Comparison of ENCODE assay signal across 8 cellular contexts in genomic region chr14:52553671-52554575, GRCh38. TPM values are rescaled to one million over a fixed set of nuclear protein-coding genes. Genes with fewer than 3 reads are reported as not detected.
DNase-seq lines count a peak whose midpoint lies in the region; ATAC-seq and TF ChIP-seq lines count a peak whose summit lies in the region.

No MANE protein-coding gene starts in this region.

- H3K36me3 ChIP-seq in duodenal mucosa (ENCODE audit: control insufficient read depth in 1 of 2, insufficient read depth in 2 of 2, low read length in 2 of 2), result no peaks in the 10 kb centered on the region
- no peaks in the 10 kb centered on the region for H3K36me3 ChIP-seq in liver (ENCODE audit: control insufficient read depth in 4 of 4, insufficient read depth in 3 of 4, low read depth in 1 of 4, low read length in 3 of 4)

- H3K27ac Mint-ChIP-seq in activated CD8-positive, alpha-beta T cell treated with anti-CD3 and anti-CD28 coated beads, Interleukin-2, amount 10 ng/mL, durations not matched to agents 7 days and 5 days, result peak overlapping the region; percentile 87

- no peak overlapping the region for H3K27ac ChIP-seq in duodenal mucosa (ENCODE audit: low read depth, low read length)
- no peak overlapping the region for H3K27ac ChIP-seq in liver (ENCODE audit: low read depth in 1 of 2, low read length in 2 of 2)

- CTCF ChIA-PET in activated CD8-positive, alpha-beta T cell treated with anti-CD3 and anti-CD28 coated beads, Interleukin-2, amount 10 ng/mL, durations not matched to agents 7 days and 5 days (lab: Charles Lee), result no interaction called here

- peak overlapping the region; percentile 54 to 77 for H3K9ac ChIP-seq in duodenal mucosa (ENCODE audit: low read depth in 1 of 2, low read length in 2 of 2)
- peak overlapping the region; percentile 15 to 30 for H3K9ac ChIP-seq in liver (ENCODE audit: low read depth in 1 of 2, low read length in 2 of 2)

- peaks cover 5% of the 10 kb centered on the region for H3K36me3 Mint-ChIP-seq in activated CD8-positive, alpha-beta T cell treated with anti-CD3 and anti-CD28 coated beads, Interleukin-2, amount 10 ng/mL, durations not matched to agents 7 days and 5 days (ENCODE audit: low read depth)

- peak overlapping the region; percentile 91 for H3K4me3 Mint-ChIP-seq in activated CD8-positive, alpha-beta T cell treated with anti-CD3 and anti-CD28 coated beads, Interleukin-2, amount 10 ng/mL, durations not matched to agents 7 days and 5 days

- TF ChIP-seq CTCF in AG09309 (IDR thresholded peaks at IDR 0.05; ENCODE audit: control insufficient read depth, insufficient read depth, low read depth, low read length, missing control alignments), result no peak
- TF ChIP-seq CTCF in HFF-Myc (IDR thresholded peaks at IDR 0.05; ENCODE audit: low read depth, low read length, missing control alignments), result no peak
- TF ChIP-seq CTCF in liver (IDR thresholded peaks at IDR 0.05; ENCODE audit: low read depth, low read length, missing input control), result no peak

- H3K4me1 ChIP-seq in duodenal mucosa (ENCODE audit: control insufficient read depth in 1 of 2, insufficient read depth in 2 of 2, low read length in 2 of 2) (peaks cover 21 to 23% of the 10 kb centered on the region in 2 donors), liver (ENCODE audit: control insufficient read depth in 4 of 4, insufficient read depth in 4 of 4, low read length in 3 of 4) (peaks cover 0 to 25% (median 14%) of the 10 kb centered on the region in 4 donors)

- WGBS in liver, result 7% methylated on average over 22 of the region's 22 CpGs

- peaks cover 26% of the 10 kb centered on the region for H3K4me1 Mint-ChIP-seq in activated CD8-positive, alpha-beta T cell treated with anti-CD3 and anti-CD28 coated beads, Interleukin-2, amount 10 ng/mL, durations not matched to agents 7 days and 5 days (ENCODE audit: low read depth)

- no peak for ATAC-seq in activated CD8-positive, alpha-beta T cell treated with anti-CD3 and anti-CD28 coated beads, Interleukin-2, amount 10 ng/mL, durations not matched to agents 7 days and 5 days
- no peak for ATAC-seq in HG02840 (IDR thresholded peaks at IDR 0.05; ENCODE audit: low FRiP score, unreplicated experiment)

- H3K9me3 ChIP-seq in duodenal mucosa (ENCODE audit: control insufficient read depth in 1 of 2, low read length in 2 of 2) (no peaks in the 10 kb centered on the region), liver (ENCODE audit: control insufficient read depth in 4 of 4, low read length in 3 of 4) (no peaks in the 10 kb centered on the region)

- no peak for TF ChIP-seq RAD21 in liver (IDR thresholded peaks at IDR 0.05)

- H3K9me3 Mint-ChIP-seq in activated CD8-positive, alpha-beta T cell treated with anti-CD3 and anti-CD28 coated beads, Interleukin-2, amount 10 ng/mL, durations not matched to agents 7 days and 5 days (ENCODE audit: insufficient read depth), result no peaks in the 10 kb centered on the region

- POLR2A ChIA-PET in activated CD8-positive, alpha-beta T cell treated with anti-CD3 and anti-CD28 coated beads, Interleukin-2, amount 10 ng/mL, durations not matched to agents 7 days and 5 days (lab: Charles Lee), result interaction anchor here (0.7 to 1.1 kb wide), 3 partner anchors 152 to 707 kb away, joined by 3 read pairs; no protein-coding TSS in a partner anchor

- peaks cover 26% of the 10 kb centered on the region for H3K27me3 Mint-ChIP-seq in activated CD8-positive, alpha-beta T cell treated with anti-CD3 and anti-CD28 coated beads, Interleukin-2, amount 10 ng/mL, durations not matched to agents 7 days and 5 days (ENCODE audit: low read depth)

- H3K27me3 ChIP-seq in duodenal mucosa (ENCODE audit: control insufficient read depth in 1 of 2, insufficient read depth in 2 of 2, low read length in 2 of 2), result no peaks in the 10 kb centered on the region
- H3K27me3 ChIP-seq in liver (ENCODE audit: control insufficient read depth in 4 of 4, insufficient read depth in 4 of 4, low read length in 3 of 4), result no peaks in the 10 kb centered on the region

- H3K4me3 ChIP-seq in AG09309 (ENCODE audit: control insufficient read depth, low read depth, low read length) (peak overlapping the region; percentile 64), HFF-Myc (replicated peaks; ENCODE audit: low read depth, low read length) (peak overlapping the region; percentile 82), duodenal mucosa (ENCODE audit: low read depth in 1 of 2, low read length in 2 of 2) (peak overlapping the region; percentile 80 to 82), liver (ENCODE audit: low read depth in 1 of 3, low read length in 3 of 3) (peak overlapping the region; percentile 67 to 82 (median 76))

- peak; percentile 53 for DNase-seq in AG09309 (ENCODE audit: low read depth)
- peak; percentile 68 for DNase-seq in HFF-Myc (ENCODE audit: extremely low read depth, low read depth)
- DNase-seq in NCI-H526 treated with DMSO at 0.1 percent for 48 hours (lab: John Stamatoyannopoulos, UW), result peak; percentile 69
- peak; percentile 84 for DNase-seq in activated CD8-positive, alpha-beta T cell treated with anti-CD3 and anti-CD28 coated beads, Interleukin-2, amount 10 ng/mL, durations not matched to agents 7 days and 5 days
- DNase-seq in stimulated activated CD4-positive, alpha-beta T cell treated with anti-CD3 and anti-CD28 coated beads, Interleukin-1b, Interleukin-23, amount 100 ng/mL, for 48 hours, result peak; percentile 78

TF ChIP-seq in liver, 16 proteins besides CTCF, POLR2A, EP300 and RAD21:
- no peak for TF ChIP-seq GABPA (IDR thresholded peaks at IDR 0.05 in 1 of 2, conservative IDR thresholded peaks at IDR 0.05 in 1 of 2)
- no peak for TF ChIP-seq SP1 (IDR thresholded peaks at IDR 0.05)
- TF ChIP-seq HNF4A (conservative IDR thresholded peaks at IDR 0.05), result no peak
- peak; percentile 85 to 92 for TF ChIP-seq JUND (IDR thresholded peaks at IDR 0.05)
- TF ChIP-seq ATF3 (IDR thresholded peaks at IDR 0.05), result peak; percentile 36
- no peak for TF ChIP-seq EGR1 (IDR thresholded peaks at IDR 0.05; ENCODE audit: low read depth in 2 of 2)
- no peak for TF ChIP-seq NR2F2 (IDR thresholded peaks at IDR 0.05)
- no peak for TF ChIP-seq RXRA (IDR thresholded peaks at IDR 0.05)
- TF ChIP-seq REST (IDR thresholded peaks at IDR 0.05), result no peak
- no peak for TF ChIP-seq ZBTB33 (IDR thresholded peaks at IDR 0.05)
- TF ChIP-seq YY1 (IDR thresholded peaks at IDR 0.05), result no peak

RNA-seq across cellular contexts. Expression of gene GPR137C, which starts 1.3 kb away (rescaled TPM):
- 1 to 10 TPM in 1 of 2 experiments, under 1 TPM in 1; 0.73 to 1.7 TPM for total RNA-seq in activated CD8-positive, alpha-beta T cell treated with anti-CD3 and anti-CD28 coated beads, Interleukin-2, amount 10 ng/mL, durations not matched to agents 7 days and 5 days
- total RNA-seq in liver, result 1 to 10 TPM in 1 of 2 donors, under 1 TPM in 1; 0.25 to 1.3 TPM
- under 1 TPM; 0.14 to 0.42 TPM for polyA plus RNA-seq in liver

RNA-seq across cellular contexts. Expression of gene TXNDC16, which starts 1.6 kb away (rescaled TPM):
- 1 to 10 TPM; 8.8 to 9.5 TPM for total RNA-seq in activated CD8-positive, alpha-beta T cell treated with anti-CD3 and anti-CD28 coated beads, Interleukin-2, amount 10 ng/mL, durations not matched to agents 7 days and 5 days
- 10 to 100 TPM in 1 of 2 donors, 1 to 10 TPM in 1; 5.2 to 16.2 TPM for total RNA-seq in liver
- 1 to 10 TPM; 2.0 to 3.0 TPM for polyA plus RNA-seq in liver
